Comparison of ENCODE assay signal across 9 cellular contexts in genomic region chr2:43482974-43483373, GRCh38.
A peak's percentile ranks its signal among the peaks of the same experiment; 100 is the strongest.
DNase-seq lines count a peak whose midpoint lies in the region; ATAC-seq, FAIRE-seq and TF ChIP-seq lines count a peak whose summit lies in the region.
"Had no signal": no experiment of that assay in that cellular context is flagged by ENCODE, and none has a peak within 500 bp of the region (broad histone marks: within the 10 kb centered on the region; RNA-seq: fewer than 3 reads in every experiment).

No MANE protein-coding gene starts in this region.

- H3K9me3 Mint-ChIP-seq in MCF 10A (ENCODE audit: unreplicated experiment), result no peaks in the 10 kb centered on the region
- no peaks in the 10 kb centered on the region for H3K9me3 Mint-ChIP-seq in activated naive CD8-positive, alpha-beta T cell treated with anti-CD3 and anti-CD28 coated beads for 36 hours
- H3K9me3 Mint-ChIP-seq: activated naive CD4-positive, alpha-beta T cell treated with anti-CD3 and anti-CD28 coated beads for 36 hours had no signal

- FAIRE-seq in pancreas (lab: Jason Lieb, UNC), result no peak

- peaks cover 0 to 18% (median 12%) of the 10 kb centered on the region in 3 donors for H3K4me1 ChIP-seq in pancreas
- H3K4me1 ChIP-seq in PC-9 (replicated peaks; ENCODE audit: insufficient read depth), result peaks cover 27% of the 10 kb centered on the region

- H3K79me2 ChIP-seq in PC-9 (ENCODE audit: low read depth), result no peaks in the 10 kb centered on the region

- WGBS in pancreas, 2 donors, result 37 to 45% methylated on average over 4 of the region's 4 CpGs

- H3K9me3 ChIP-seq in pancreas (no peaks in the 10 kb centered on the region), PC-9 (ENCODE audit: insufficient read depth, low read depth) (no peaks in the 10 kb centered on the region)

- no peaks in the 10 kb centered on the region for H3K9me2 ChIP-seq in PC-9 (ENCODE audit: insufficient read depth)

- H3K27me3 Mint-ChIP-seq in MCF 10A (ENCODE audit: insufficient read depth, unreplicated experiment), result no peaks in the 10 kb centered on the region
- H3K27me3 Mint-ChIP-seq in activated naive CD8-positive, alpha-beta T cell treated with anti-CD3 and anti-CD28 coated beads for 36 hours, result no peaks in the 10 kb centered on the region

- TF ChIP-seq CTCF in MCF 10A (IDR thresholded peaks at IDR 0.05; ENCODE audit: unreplicated experiment), result no peak
- TF ChIP-seq CTCF in pancreas (IDR thresholded peaks at IDR 0.05), result no peak
- no peak for TF ChIP-seq CTCF in PC-9 (conservative IDR thresholded peaks at IDR 0.05)

- peaks cover 26% of the 10 kb centered on the region for H3K36me3 Mint-ChIP-seq in MCF 10A (ENCODE audit: insufficient read depth, unreplicated experiment)
- H3K36me3 Mint-ChIP-seq in activated naive CD8-positive, alpha-beta T cell treated with anti-CD3 and anti-CD28 coated beads for 36 hours, result peaks cover 2% of the 10 kb centered on the region

- H3K27ac Mint-ChIP-seq in MCF 10A (ENCODE audit: low read depth, unreplicated experiment), result peak overlapping the region; percentile 96
- no peak overlapping the region for H3K27ac Mint-ChIP-seq in activated naive CD8-positive, alpha-beta T cell treated with anti-CD3 and anti-CD28 coated beads for 36 hours
- H3K27ac Mint-ChIP-seq: activated naive CD4-positive, alpha-beta T cell treated with anti-CD3 and anti-CD28 coated beads for 36 hours had no signal

- DNase-seq in MCF 10A (ENCODE audit: unreplicated experiment) (peak; percentile 33), pancreas (no peak), PC-9 (no peak), inferior parietal cortex (ENCODE audit: extremely low spot score) (no peak)
- no peak for DNase-seq in activated naive CD8-positive, alpha-beta T cell treated with anti-CD3 and anti-CD28 coated beads for 36 hours
- DNase-seq in stimulated activated naive CD8-positive, alpha-beta T cell treated with anti-CD3 and anti-CD28 coated beads, Interleukin-15, Interleukin-2, amounts not matched to agents 100 U/mL and 50 U/mL, for 24 hours, result no peak
- DNase-seq: activated naive CD4-positive, alpha-beta T cell treated with anti-CD3 and anti-CD28 coated beads for 36 hours had no signal

- POLR2A ChIA-PET in MCF 10A (lab: Yijun Ruan, JAX), result interaction anchor here (2.0 to 4.2 kb wide), 9 partner anchors 10 to 507 kb away, joined by 8 to 89 read pairs (median 14); partner anchors contain the start of gene ZFP36L2
- POLR2A ChIA-PET in PC-9 (lab: Charles Lee; ENCODE audit: unreplicated experiment), result no interaction called here

- H3K4me3 Mint-ChIP-seq in MCF 10A (ENCODE audit: unreplicated experiment), result peak overlapping the region; percentile 12
- H3K4me3 Mint-ChIP-seq in activated naive CD8-positive, alpha-beta T cell treated with anti-CD3 and anti-CD28 coated beads for 36 hours, result no peak overlapping the region
- H3K4me3 Mint-ChIP-seq: activated naive CD4-positive, alpha-beta T cell treated with anti-CD3 and anti-CD28 coated beads for 36 hours had no signal

- no peak overlapping the region for H3K4me3 ChIP-seq in pancreas
- no peak overlapping the region for H3K4me3 ChIP-seq in PC-9

- H3K4me1 Mint-ChIP-seq in MCF 10A (ENCODE audit: insufficient read depth, unreplicated experiment), result peaks cover 48% of the 10 kb centered on the region
- H3K4me1 Mint-ChIP-seq in activated naive CD8-positive, alpha-beta T cell treated with anti-CD3 and anti-CD28 coated beads for 36 hours, result no peaks in the 10 kb centered on the region

- no peak overlapping the region for H3K4me2 ChIP-seq in PC-9

- H3F3A ChIP-seq in PC-9 (ENCODE audit: insufficient read depth, low read depth), result peaks cover 39% of the 10 kb centered on the region; the same call in 1 of the 2 replicates

- peak; percentile 62 for ATAC-seq in GM18508 (IDR thresholded peaks at IDR 0.05; ENCODE audit: insufficient read depth, unreplicated experiment)
- ATAC-seq in HG02970 (IDR thresholded peaks at IDR 0.05; ENCODE audit: low FRiP score, unreplicated experiment), result peak; percentile 49
- ATAC-seq in pancreas, result peak in 3 of 4 donors; percentile 25 to 54 (median 52)
- no peak for ATAC-seq in stimulated activated naive CD8-positive, alpha-beta T cell treated with anti-CD3 and anti-CD28 coated beads, Interleukin-15, Interleukin-2, amounts not matched to agents 100 U/mL and 50 U/mL, for 24 hours

- no peak overlapping the region for H2AFZ ChIP-seq in PC-9

- CTCF ChIA-PET in MCF 10A (lab: Yijun Ruan, JAX), result interaction anchor here (1.1 to 4.2 kb wide), 7 partner anchors 7 to 659 kb away, joined by 3 to 56 read pairs (median 15); partner anchors contain the start of gene ZFP36L2
- CTCF ChIA-PET in PC-9 (lab: Charles Lee), result no interaction called here

- no peaks in the 10 kb centered on the region for H3K27me3 ChIP-seq in pancreas
- H3K27me3 ChIP-seq in PC-9 (ENCODE audit: insufficient read depth, low read depth), result no peaks in the 10 kb centered on the region

- intact Hi-C loops in MCF 10A (cut with micrococcal nuclease) (loop anchor here (5.0 to 10.0 kb wide), 2 partner anchors 191 to 508 kb away; no protein-coding TSS in a partner anchor), pancreas (cut with DNase I) (loop anchor here in 1 of 3 donors (10.0 kb wide), 2 partner anchors 248 to 538 kb away; no protein-coding TSS in a partner anchor), PC-9 (cut with micrococcal nuclease; ENCODE audit: unreplicated experiment) (loop anchor here (1.0 to 10.0 kb wide), 2 partner anchors 508 to 624 kb away; no protein-coding TSS in a partner anchor)

- no peaks in the 10 kb centered on the region for H3K36me3 ChIP-seq in pancreas
- H3K36me3 ChIP-seq in PC-9 (ENCODE audit: low read depth), result no peaks in the 10 kb centered on the region

- BruUV-seq in MCF 10A (replicated peaks; lab: Mats Ljungman, UMichigan) (no TSS peak), PC-9 (replicated peaks; lab: Mats Ljungman, UMichigan) (no TSS peak)

- H4K20me1 ChIP-seq in PC-9 (ENCODE audit: insufficient read depth), result no peaks in the 10 kb centered on the region

- H3K27ac ChIP-seq in pancreas, result peak overlapping the region in 2 of 4 donors; percentile 18 to 23
- no peak overlapping the region for H3K27ac ChIP-seq in PC-9
